In the genomic region with DNA sequence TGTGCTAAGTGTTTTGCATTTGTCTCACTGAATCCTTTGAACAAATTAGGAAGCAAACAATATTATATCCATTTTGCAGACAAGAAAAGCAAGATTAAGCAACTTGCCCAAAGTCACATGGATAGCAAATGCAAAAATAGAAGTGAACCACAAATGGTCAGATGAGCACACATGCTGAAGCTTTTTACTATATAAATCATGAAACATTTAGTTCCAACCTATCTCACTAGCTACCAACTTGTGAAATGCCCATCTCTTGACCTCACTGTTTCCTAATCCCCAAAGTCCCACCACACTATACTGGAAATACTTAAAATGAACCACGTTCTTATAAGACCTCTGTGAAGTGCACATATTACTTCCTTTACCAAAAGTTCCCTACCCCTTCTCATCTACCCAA, we compare ENCODE assay signal across 27 cellular contexts.
"Had no signal": no experiment of that assay in that cellular context is flagged by ENCODE, and none has a peak within 500 bp of the region (broad histone marks: within the 10 kb centered on the region; RNA-seq: fewer than 3 reads in every experiment).

No MANE protein-coding gene starts in this region.

- H3K27me3 ChIP-seq: SJCRH30 had no signal

- H3K4me3 Mint-ChIP-seq: activated CD4-positive, alpha-beta T cell treated with anti-CD3 and anti-CD28 coated beads, Interleukin-2, amount 10 ng/mL, durations not matched to agents 24 days and 14 days; activated CD8-positive, alpha-beta T cell treated with anti-CD3 and anti-CD28 coated beads for 36 hours; activated naive CD4-positive, alpha-beta T cell treated with anti-CD3 and anti-CD28 coated beads, Interleukin-2, amount 50 U/mL, for 24 hours; activated naive CD8-positive, alpha-beta T cell treated with anti-CD3 and anti-CD28 coated beads, Interleukin-2, amount 10 ng/mL, durations not matched to agents 7 days and 5 days; activated T-cell treated with anti-CD3 and anti-CD28 coated beads, Interleukin-2, amount 50 U/mL, for 24 hours; brain had no signal

- H2AFZ ChIP-seq: PC-9 had no signal

- H3K4me1 Mint-ChIP-seq: activated CD4-positive, alpha-beta T cell treated with anti-CD3 and anti-CD28 coated beads, Interleukin-2, amount 10 ng/mL, durations not matched to agents 24 days and 14 days; activated naive CD4-positive, alpha-beta T cell treated with anti-CD3 and anti-CD28 coated beads, Interleukin-2, amount 50 U/mL, for 24 hours; activated naive CD8-positive, alpha-beta T cell treated with anti-CD3 and anti-CD28 coated beads, Interleukin-2, amount 10 ng/mL, durations not matched to agents 7 days and 5 days had no signal

- H3K27ac Mint-ChIP-seq: activated CD4-positive, alpha-beta T cell treated with anti-CD3 and anti-CD28 coated beads, Interleukin-2, amount 10 ng/mL, durations not matched to agents 24 days and 14 days; activated CD8-positive, alpha-beta T cell treated with anti-CD3 and anti-CD28 coated beads for 36 hours; activated naive CD4-positive, alpha-beta T cell treated with anti-CD3 and anti-CD28 coated beads, Interleukin-2, amount 50 U/mL, for 24 hours; activated naive CD8-positive, alpha-beta T cell treated with anti-CD3 and anti-CD28 coated beads, Interleukin-2, amount 10 ng/mL, durations not matched to agents 7 days and 5 days; activated T-cell treated with anti-CD3 and anti-CD28 coated beads, Interleukin-2, amount 50 U/mL, for 24 hours; activated T-helper 2 cell treated with anti-CD3 and anti-CD28 coated beads, Interferon-gamma antibody, Interleukin-2, Interleukin-4, amounts not matched to agents 10 μg/mL and 5 μg/mL and 100 μg/mL, durations not matched to agents 14 hours and 24 hours and 36 hours had no signal

- H3K4me2 ChIP-seq: PC-9 had no signal

- H3K27me3 Mint-ChIP-seq: activated CD4-positive, alpha-beta T cell treated with anti-CD3 and anti-CD28 coated beads, Interleukin-2, amount 10 ng/mL, durations not matched to agents 24 days and 14 days; activated CD8-positive, alpha-beta T cell treated with anti-CD3 and anti-CD28 coated beads for 36 hours; activated naive CD4-positive, alpha-beta T cell treated with anti-CD3 and anti-CD28 coated beads, Interleukin-2, amount 50 U/mL, for 24 hours; activated naive CD8-positive, alpha-beta T cell treated with anti-CD3 and anti-CD28 coated beads, Interleukin-2, amount 10 ng/mL, durations not matched to agents 7 days and 5 days; activated T-cell treated with anti-CD3 and anti-CD28 coated beads, Interleukin-2, amount 50 U/mL, for 24 hours had no signal

- H3K36me3 ChIP-seq: SJCRH30 had no signal

- H3K36me3 Mint-ChIP-seq: activated naive CD4-positive, alpha-beta T cell treated with anti-CD3 and anti-CD28 coated beads, Interleukin-2, amount 50 U/mL, for 24 hours; activated naive CD8-positive, alpha-beta T cell treated with anti-CD3 and anti-CD28 coated beads, Interleukin-2, amount 10 ng/mL, durations not matched to agents 7 days and 5 days; brain had no signal

- H3K4me1 ChIP-seq: SJCRH30 had no signal

- H3K4me3 ChIP-seq: PC-9, SJCRH30, SK-N-MC had no signal

- H3K9me3 ChIP-seq: SJCRH30 had no signal

- DNase-seq: activated CD4-positive, alpha-beta T cell treated with anti-CD3 and anti-CD28 coated beads, Interleukin-2, amount 10 ng/mL, durations not matched to agents 24 days and 14 days; activated CD4-positive, alpha-beta T cell treated with anti-CD3 and anti-CD28 coated beads, Interleukin-2, amount 50 U/mL, for 4 hours; activated CD8-positive, alpha-beta T cell treated with anti-CD3 and anti-CD28 coated beads for 36 hours; activated gamma-delta T cell; activated naive CD4-positive, alpha-beta T cell treated with Interleukin-2 at 50 U/mL for 16 hours; activated naive CD8-positive, alpha-beta T cell treated with anti-CD3 and anti-CD28 coated beads, Interleukin-2, amount 10 ng/mL, durations not matched to agents 7 days and 5 days; activated T-cell treated with anti-CD3 and anti-CD28 coated beads, Interleukin-2, amount 50 U/mL, for 24 hours; anterior cingulate cortex; caudate nucleus; cerebellar nuclear complex; Kasumi-1; KG1; MM.1S; NCI-H1092; NCI-H1436 treated with DMSO at 0.1 percent for 48 hours; NCI-H1694 treated with DMSO at 0.1 percent for 48 hours; NCI-H2029; NCI-H345; NCI-H524 treated with DMSO at 0.1 percent for 48 hours; PC-9; SJCRH30 had no signal

- H3K27ac ChIP-seq: PC-9, RWPE1, SJCRH30, SK-N-MC had no signal

- ATAC-seq: activated CD8-positive, alpha-beta T cell treated with anti-CD3 and anti-CD28 coated beads for 36 hours; Right ventricle myocardium inferior had no signal

- H3K9me3 Mint-ChIP-seq: activated CD4-positive, alpha-beta T cell treated with anti-CD3 and anti-CD28 coated beads, Interleukin-2, amount 10 ng/mL, durations not matched to agents 24 days and 14 days; activated CD8-positive, alpha-beta T cell treated with anti-CD3 and anti-CD28 coated beads for 36 hours; activated naive CD4-positive, alpha-beta T cell treated with anti-CD3 and anti-CD28 coated beads, Interleukin-2, amount 50 U/mL, for 24 hours; activated naive CD8-positive, alpha-beta T cell treated with anti-CD3 and anti-CD28 coated beads, Interleukin-2, amount 10 ng/mL, durations not matched to agents 7 days and 5 days; activated T-helper 2 cell treated with anti-CD3 and anti-CD28 coated beads, Interferon-gamma antibody, Interleukin-2, Interleukin-4, amounts not matched to agents 10 μg/mL and 5 μg/mL and 100 μg/mL, durations not matched to agents 14 hours and 24 hours and 36 hours; brain had no signal
